In the genomic region with DNA sequence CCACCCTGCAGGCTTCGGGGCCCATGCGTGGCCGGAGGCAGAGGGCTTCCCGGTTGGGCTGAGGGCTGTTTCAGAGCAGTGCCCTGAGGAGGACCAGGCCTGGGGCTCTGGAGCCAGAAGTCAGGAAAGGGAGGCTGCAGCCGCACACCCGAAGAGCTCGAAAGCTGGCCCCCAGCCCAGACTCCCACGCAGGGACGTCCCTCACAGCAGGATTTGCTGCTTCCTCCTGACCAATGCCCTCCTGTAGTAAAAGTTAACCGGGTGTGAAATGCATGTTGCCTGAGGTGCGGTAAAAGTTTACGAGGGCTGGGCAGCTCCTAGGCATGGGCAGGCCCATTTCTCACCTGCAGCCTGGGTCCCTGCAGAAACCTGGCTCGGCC, we compare ENCODE assay signal across 12 cellular contexts.
A peak's percentile ranks its signal among the peaks of the same experiment; 100 is the strongest.
DNase-seq lines count a peak whose midpoint lies in the region; ATAC-seq and TF ChIP-seq lines count a peak whose summit lies in the region.
"Had no signal": no experiment of that assay in that cellular context is flagged by ENCODE, and none has a peak within 500 bp of the region (broad histone marks: within the 10 kb centered on the region; RNA-seq: fewer than 3 reads in every experiment).

No MANE protein-coding gene starts in this region.

- DNase-seq in MG63 = peak; percentile 43
- DNase-seq in left lung = no peak
- DNase-seq in suprapubic skin (ENCODE audit: low spot score in 2 of 2) = no peak
- no peak for DNase-seq in SW 1271 (lab: John Stamatoyannopoulos, UW)
- DNase-seq in NCI-H1694 treated with DMSO at 0.1 percent for 48 hours (lab: John Stamatoyannopoulos, UW) = no peak
- no peak for DNase-seq in ureter (ENCODE audit: low spot score)
- DNase-seq: activated B cell treated with CpG ODN at 0.5 μM for 24 hours; activated naive CD4-positive, alpha-beta T cell; foreskin keratinocyte; NCI-H1436 had no signal

- H3K9me3 ChIP-seq in MG63 (no peaks in the 10 kb centered on the region), ectodermal cell (ENCODE audit: control insufficient read depth, low read length) (no peaks in the 10 kb centered on the region), left lung (no peaks in the 10 kb centered on the region), suprapubic skin (no peaks in the 10 kb centered on the region)

- H3K27ac ChIP-seq in ectodermal cell (ENCODE audit: insufficient read depth, low read depth, low read length, poor library complexity, severe bottlenecking) = peak overlapping the region; percentile 90
- no peak overlapping the region for H3K27ac ChIP-seq in left lung
- H3K27ac ChIP-seq in suprapubic skin = peak overlapping the region; percentile 65
- H3K27ac ChIP-seq: foreskin keratinocyte had no signal

- TF ChIP-seq CTCF in left lung (IDR thresholded peaks at IDR 0.05) = no peak
- TF ChIP-seq CTCF in suprapubic skin (IDR thresholded peaks at IDR 0.05) = no peak

- 28 to 32% methylated on average over 13 of the region's 13 CpGs for WGBS in ectodermal cell, 2 experiments
- 45% methylated on average over 8 of the region's 13 CpGs for WGBS in suprapubic skin

- ATAC-seq in left lung (peak; percentile 6), esophagus mucosa (no peak)
- ATAC-seq: foreskin keratinocyte had no signal

- TF ChIP-seq POLR2A in suprapubic skin (IDR thresholded peaks at IDR 0.05) = no peak

- H3K27me3 ChIP-seq in MG63 (no peaks in the 10 kb centered on the region), ectodermal cell (ENCODE audit: control insufficient read depth, insufficient read depth, low read length, poor library complexity, severe bottlenecking) (no peaks in the 10 kb centered on the region), left lung (peaks cover 0 to 85% of the 10 kb centered on the region in 2 donors), suprapubic skin (peaks cover 84% of the 10 kb centered on the region)
- H3K27me3 ChIP-seq: foreskin keratinocyte had no signal

- intact Hi-C loops in left lung (cut with DNase I) = no loop called here

- no peaks in the 10 kb centered on the region for H3K36me3 ChIP-seq in MG63
- H3K36me3 ChIP-seq in ectodermal cell (ENCODE audit: control insufficient read depth, insufficient read depth, low read length) = no peaks in the 10 kb centered on the region
- H3K36me3 ChIP-seq in left lung = no peaks in the 10 kb centered on the region
- H3K36me3 ChIP-seq in suprapubic skin = no peaks in the 10 kb centered on the region

- H3K4me3 ChIP-seq in MG63 (no peak overlapping the region), ectodermal cell (ENCODE audit: insufficient read depth, low read depth, low read length) (no peak overlapping the region), left lung (no peak overlapping the region), suprapubic skin (no peak overlapping the region)

- TF ChIP-seq EP300 in suprapubic skin (IDR thresholded peaks at IDR 0.05) = no peak

- H3K4me1 ChIP-seq in ectodermal cell (ENCODE audit: control insufficient read depth, insufficient read depth, low read length) (peaks cover 49% of the 10 kb centered on the region), left lung (no peaks in the 10 kb centered on the region), suprapubic skin (peaks cover 30% of the 10 kb centered on the region)
- H3K4me1 ChIP-seq: foreskin keratinocyte had no signal

Comparison
In these comparisons a context has a peak if more than half of its experiments do, and no peak if none do; other contexts are left out.
1. H3K27ac ChIP-seq: peak in ectodermal cell (single experiment) and suprapubic skin (single experiment); none in left lung (0 of 2).